Comparison of ENCODE assay signal across 9 cellular contexts in the genomic region with DNA sequence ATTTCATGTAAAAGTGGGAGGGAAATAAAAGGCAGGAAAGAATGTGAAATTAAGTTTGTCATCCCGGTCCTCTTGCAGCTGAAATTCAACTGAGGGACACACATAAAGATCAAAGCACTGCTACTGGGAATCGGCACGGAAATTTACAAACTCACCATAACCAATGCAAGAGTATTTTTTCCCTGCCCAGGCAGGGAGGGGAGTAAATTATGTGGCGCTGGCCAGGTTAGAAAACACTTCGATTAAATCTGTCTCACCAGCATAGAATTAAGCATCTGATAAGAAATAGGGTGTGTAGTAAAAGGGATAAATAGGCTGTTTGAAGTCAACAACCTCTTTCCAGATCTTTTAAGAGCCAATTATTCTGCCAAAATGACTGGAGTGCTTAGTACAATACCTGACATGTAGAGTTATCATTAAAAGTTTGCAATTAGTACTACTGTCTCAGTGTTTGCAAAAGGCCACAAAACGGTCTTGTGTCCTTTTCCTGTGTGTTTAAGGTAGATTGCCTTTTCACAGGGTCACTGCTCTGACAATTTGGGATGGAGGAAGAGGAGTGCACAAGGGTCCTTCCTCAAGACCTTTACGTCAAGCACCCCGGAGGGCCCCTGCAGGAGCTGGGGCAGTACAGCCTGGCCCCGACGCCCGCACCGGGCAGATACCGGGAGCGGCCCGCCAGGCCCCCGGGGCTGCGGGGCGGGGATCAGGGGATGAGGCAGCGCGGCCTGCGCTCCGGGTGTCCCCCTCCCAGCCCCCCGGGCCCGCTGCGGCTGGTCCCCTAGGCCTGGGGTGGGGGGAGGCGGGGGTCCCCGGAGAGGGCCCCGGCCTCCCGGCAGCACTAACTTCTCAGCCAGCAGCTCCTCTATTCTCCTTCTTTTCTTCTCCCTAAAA. TPM values are rescaled to one million over a fixed set of nuclear protein-coding genes. Genes with fewer than 3 reads are reported as not detected.
DNase-seq lines count a peak whose midpoint lies in the region; ATAC-seq and TF ChIP-seq lines count a peak whose summit lies in the region.
"Had no signal": no experiment of that assay in that cellular context is flagged by ENCODE, and none has a peak within 500 bp of the region (broad histone marks: within the 10 kb centered on the region; RNA-seq: fewer than 3 reads in every experiment).

No MANE protein-coding gene starts in this region.

- ATAC-seq in GM18868 (IDR thresholded peaks at IDR 0.05; ENCODE audit: unreplicated experiment) = peak; percentile 5
- ATAC-seq in left lobe of liver = peak; percentile 56

- CTCF ChIA-PET in A673 (lab: Charles Lee) = no interaction called here

- H3K4me3 ChIP-seq in A673 (ENCODE audit: low read depth, low read length, poor library complexity, severe bottlenecking) (peak overlapping the region; percentile 62), cardiac fibroblast (replicated peaks in 1 of 2; ENCODE audit: low read depth in 2 of 2, low read length in 2 of 2) (peak overlapping the region; percentile 61 to 72), testis (peak overlapping the region; percentile 93 to 97)

- no peaks in the 10 kb centered on the region for H3K36me3 ChIP-seq in A673 (ENCODE audit: insufficient read depth, low read length, poor library complexity, severe bottlenecking)
- no peaks in the 10 kb centered on the region for H3K36me3 ChIP-seq in testis (ENCODE audit: low read depth, missing control alignments)

- BruUV-seq in A673 (replicated peaks; lab: Mats Ljungman, UMichigan) = TSS peak; percentile 63

- H3K4me1 ChIP-seq in A673 (ENCODE audit: insufficient read depth, low read length, poor library complexity, severe bottlenecking) (peaks cover 26% of the 10 kb centered on the region), testis (peaks cover 25% of the 10 kb centered on the region)

- H3K27ac ChIP-seq in A673 (ENCODE audit: low read depth, low read length, poor library complexity, severe bottlenecking) (peak overlapping the region; percentile 77), testis (peak overlapping the region; percentile 87 to 88)

- TF ChIP-seq POLR2A in testis (IDR thresholded peaks at IDR 0.05) = no peak

- POLR2A ChIA-PET in A673 (lab: Charles Lee; ENCODE audit: low non-redundant PET) = no interaction called here

- H3K27me3 ChIP-seq in A673 (replicated peaks; ENCODE audit: insufficient read depth, low read depth, low read length, poor library complexity) (no peaks in the 10 kb centered on the region), testis (no peaks in the 10 kb centered on the region)

- intact Hi-C loops in A673 (cut with micrococcal nuclease; ENCODE audit: unreplicated experiment) = no loop called here
- intact Hi-C loops in testis (cut with DNase I; ENCODE audit: low total_unique reads) = no loop called here

- TF ChIP-seq CTCF in A673 (conservative IDR thresholded peaks at IDR 0.05; ENCODE audit: low read depth, low read length) (no peak), cardiac fibroblast (IDR thresholded peaks at IDR 0.05; ENCODE audit: low read depth, low read length) (no peak), testis (IDR thresholded peaks at IDR 0.05) (no peak)

- peak; percentile 2 for DNase-seq in A673 (ENCODE audit: low spot score)
- peak; percentile 34 for DNase-seq in NCI-H69 (lab: John Stamatoyannopoulos, UW)
- DNase-seq in cardiac fibroblast (ENCODE audit: low read depth in 2 of 2) = no peak
- DNase-seq in left lobe of liver (ENCODE audit: low spot score) = no peak
- DNase-seq in testis = no peak
- no peak for DNase-seq in NK-92 treated with Interleukin-12 subunit alpha and Interleukin-12 subunit beta, amount 100 ng/mL, for 24 hours (lab: John Stamatoyannopoulos, UW)
- DNase-seq in cerebellar cortex (ENCODE audit: low spot score) = no peak

- WGBS in testis, 2 donors = 2 to 5% methylated on average over 12 to 20 of the region's 29 CpGs

- H3K9me3 ChIP-seq in A673 (ENCODE audit: low read depth, low read length, poor library complexity, severe bottlenecking) (no peaks in the 10 kb centered on the region), testis (no peaks in the 10 kb centered on the region)

RNA-seq across cellular contexts. Expression of gene UBA3, which starts 0.7 kb away (rescaled TPM):
- total RNA-seq in A673 (2021) (40.5 and 55.0 TPM in 2 replicates), left lobe of liver (20.0 TPM), testis (10 to 100 TPM; 43.1 to 56.2 TPM)
- polyA plus RNA-seq in testis (ENCODE audit: insufficient read depth, low read depth, low replicate concordance) = 39.8 TPM

RNA-seq across cellular contexts. Expression of gene ARL6IP5, which starts 5.2 kb away (rescaled TPM):
- total RNA-seq in A673 (2021) = 23.9 and 28.2 TPM in 2 replicates
- 31.6 TPM for total RNA-seq in left lobe of liver
- 10 to 100 TPM; 61.3 to 70.6 TPM for total RNA-seq in testis
- polyA plus RNA-seq in testis (ENCODE audit: insufficient read depth, low read depth, low replicate concordance) = 68.3 TPM

RNA-seq across cellular contexts. Expression of gene TMF1, which starts 27.4 kb away (rescaled TPM):
- total RNA-seq in A673 (2021) = 12.4 and 14.2 TPM in 2 replicates
- total RNA-seq in left lobe of liver = 9.2 TPM
- 10 to 100 TPM; 37.4 to 67.7 TPM for total RNA-seq in testis
- 30.6 TPM for polyA plus RNA-seq in testis (ENCODE audit: insufficient read depth, low read depth, low replicate concordance)

RNA-seq across cellular contexts. Expression of gene LMOD3, which starts 42.9 kb away (rescaled TPM):
- total RNA-seq in A673 (2021) (not detected in 2 replicates), left lobe of liver (not detected), testis (not detected)
- 0.55 TPM for polyA plus RNA-seq in testis (ENCODE audit: insufficient read depth, low read depth, low replicate concordance)
- total RNA-seq: renal cortical epithelial cell had no signal

Comparison
In these comparisons a context has a peak if more than half of its experiments do, and no peak if none do; other contexts are left out.
1. DNase-seq: peak in A673 (single experiment) and NCI-H69 (single experiment); none in cardiac fibroblast (0 of 2), left lobe of liver (single experiment), testis (single experiment), NK-92 treated with Interleukin-12 subunit alpha and Interleukin-12 subunit beta, amount 100 ng/mL, for 24 hours (single experiment) and cerebellar cortex (single experiment).
2. Peak in every context shown above with its lines, with median percentiles within 50 percentile points of each other: H3K4me3 ChIP-seq.